In the genomic region with DNA sequence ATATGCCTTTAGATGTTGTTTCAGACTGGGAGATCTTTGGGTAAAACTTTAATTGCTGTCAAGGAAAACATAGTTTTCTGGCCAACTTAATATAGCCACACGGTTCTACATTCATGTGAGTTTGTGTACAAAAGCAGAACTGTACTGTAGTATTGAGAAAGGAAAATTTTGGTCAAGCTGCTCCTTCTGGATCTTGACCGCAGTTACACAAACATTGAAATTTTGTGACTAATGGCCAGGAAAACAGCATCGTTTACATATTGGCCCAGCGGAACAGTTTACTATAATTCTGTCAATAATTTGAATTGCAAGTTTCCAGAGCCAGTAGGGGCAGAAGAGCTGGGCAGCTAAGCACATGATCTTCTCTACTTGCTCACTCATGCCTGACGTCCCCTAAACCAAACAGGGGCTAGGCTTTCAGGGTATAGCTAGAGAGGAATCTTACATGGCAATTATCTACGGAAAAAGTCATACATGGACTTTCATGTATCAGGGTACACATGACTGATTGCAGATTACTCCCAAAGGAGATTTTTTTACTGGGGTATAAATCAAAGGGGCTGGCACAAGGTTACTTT, we compare ENCODE assay signal across 1 cellular context.
TF ChIP-seq lines count a peak whose summit lies in the region.

No MANE protein-coding gene starts in this region.

TF ChIP-seq in endothelial cell of umbilical vein, 7 proteins besides CTCF, POLR2A, EP300 and RAD21:
- TF ChIP-seq, protein P1, sequence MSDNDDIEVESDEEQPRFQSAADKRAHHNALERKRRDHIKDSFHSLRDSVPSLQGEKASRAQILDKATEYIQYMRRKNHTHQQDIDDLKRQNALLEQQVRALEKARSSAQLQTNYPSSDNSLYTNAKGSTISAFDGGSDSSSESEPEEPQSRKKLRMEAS (IDR thresholded peaks at IDR 0.05; ENCODE audit: insufficient read depth, insufficient read length), result no peak
- TF ChIP-seq MYC (IDR thresholded peaks at IDR 0.05; ENCODE audit: low read depth, low read length) (no peak), FOS (IDR thresholded peaks at IDR 0.05; ENCODE audit: borderline replicate concordance, insufficient read depth, low read length) (no peak), JUN (IDR thresholded peaks at IDR 0.05; ENCODE audit: borderline replicate concordance, insufficient read depth, insufficient read length, low read depth) (no peak), GATA2 (IDR thresholded peaks at IDR 0.05; ENCODE audit: insufficient read depth, insufficient read length, low read depth, low read length) (no peak), POLR2AphosphoS5 (IDR thresholded peaks at IDR 0.05; ENCODE audit: insufficient read depth, low read depth, low read length) (no peak), EZH2 (IDR thresholded peaks at IDR 0.05; ENCODE audit: borderline replicate concordance, low read depth, low read length, severe bottlenecking) (no peak)
